Comparison of ENCODE assay signal across 2 cellular contexts in the genomic region with DNA sequence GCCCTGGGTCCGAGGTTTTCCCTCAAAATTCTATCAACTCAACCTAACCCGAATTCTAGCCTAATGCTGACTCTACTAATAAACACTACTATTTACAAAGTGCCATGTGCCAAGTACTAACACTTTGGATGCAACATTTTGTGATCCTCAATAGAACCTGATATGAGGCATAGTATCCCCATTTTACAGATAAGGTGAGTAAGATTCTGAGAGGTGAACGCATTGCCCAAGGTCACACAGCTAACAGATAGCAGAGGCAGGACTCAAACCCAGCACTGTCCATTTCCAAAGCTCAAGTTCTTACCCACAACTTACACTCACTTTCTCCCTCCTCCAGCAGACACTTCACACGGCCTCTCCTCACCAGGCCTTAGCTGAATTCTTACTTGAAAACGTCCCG.
TF ChIP-seq lines count a peak whose summit lies in the region.

No MANE protein-coding gene starts in this region.

TF ChIP-seq in GM23338, 12 proteins besides CTCF, POLR2A, EP300 and RAD21:
- TF ChIP-seq ZNF114 (CRISPR knock-in tag; IDR thresholded peaks at IDR 0.05) (no peak), EZH2phosphoT487 (IDR thresholded peaks at IDR 0.05; ENCODE audit: unreplicated experiment) (no peak), STAT1 (IDR thresholded peaks at IDR 0.05; ENCODE audit: unreplicated experiment) (no peak), JUNB (IDR thresholded peaks at IDR 0.05; ENCODE audit: unreplicated experiment) (no peak)
- TF ChIP-seq, protein P1, sequence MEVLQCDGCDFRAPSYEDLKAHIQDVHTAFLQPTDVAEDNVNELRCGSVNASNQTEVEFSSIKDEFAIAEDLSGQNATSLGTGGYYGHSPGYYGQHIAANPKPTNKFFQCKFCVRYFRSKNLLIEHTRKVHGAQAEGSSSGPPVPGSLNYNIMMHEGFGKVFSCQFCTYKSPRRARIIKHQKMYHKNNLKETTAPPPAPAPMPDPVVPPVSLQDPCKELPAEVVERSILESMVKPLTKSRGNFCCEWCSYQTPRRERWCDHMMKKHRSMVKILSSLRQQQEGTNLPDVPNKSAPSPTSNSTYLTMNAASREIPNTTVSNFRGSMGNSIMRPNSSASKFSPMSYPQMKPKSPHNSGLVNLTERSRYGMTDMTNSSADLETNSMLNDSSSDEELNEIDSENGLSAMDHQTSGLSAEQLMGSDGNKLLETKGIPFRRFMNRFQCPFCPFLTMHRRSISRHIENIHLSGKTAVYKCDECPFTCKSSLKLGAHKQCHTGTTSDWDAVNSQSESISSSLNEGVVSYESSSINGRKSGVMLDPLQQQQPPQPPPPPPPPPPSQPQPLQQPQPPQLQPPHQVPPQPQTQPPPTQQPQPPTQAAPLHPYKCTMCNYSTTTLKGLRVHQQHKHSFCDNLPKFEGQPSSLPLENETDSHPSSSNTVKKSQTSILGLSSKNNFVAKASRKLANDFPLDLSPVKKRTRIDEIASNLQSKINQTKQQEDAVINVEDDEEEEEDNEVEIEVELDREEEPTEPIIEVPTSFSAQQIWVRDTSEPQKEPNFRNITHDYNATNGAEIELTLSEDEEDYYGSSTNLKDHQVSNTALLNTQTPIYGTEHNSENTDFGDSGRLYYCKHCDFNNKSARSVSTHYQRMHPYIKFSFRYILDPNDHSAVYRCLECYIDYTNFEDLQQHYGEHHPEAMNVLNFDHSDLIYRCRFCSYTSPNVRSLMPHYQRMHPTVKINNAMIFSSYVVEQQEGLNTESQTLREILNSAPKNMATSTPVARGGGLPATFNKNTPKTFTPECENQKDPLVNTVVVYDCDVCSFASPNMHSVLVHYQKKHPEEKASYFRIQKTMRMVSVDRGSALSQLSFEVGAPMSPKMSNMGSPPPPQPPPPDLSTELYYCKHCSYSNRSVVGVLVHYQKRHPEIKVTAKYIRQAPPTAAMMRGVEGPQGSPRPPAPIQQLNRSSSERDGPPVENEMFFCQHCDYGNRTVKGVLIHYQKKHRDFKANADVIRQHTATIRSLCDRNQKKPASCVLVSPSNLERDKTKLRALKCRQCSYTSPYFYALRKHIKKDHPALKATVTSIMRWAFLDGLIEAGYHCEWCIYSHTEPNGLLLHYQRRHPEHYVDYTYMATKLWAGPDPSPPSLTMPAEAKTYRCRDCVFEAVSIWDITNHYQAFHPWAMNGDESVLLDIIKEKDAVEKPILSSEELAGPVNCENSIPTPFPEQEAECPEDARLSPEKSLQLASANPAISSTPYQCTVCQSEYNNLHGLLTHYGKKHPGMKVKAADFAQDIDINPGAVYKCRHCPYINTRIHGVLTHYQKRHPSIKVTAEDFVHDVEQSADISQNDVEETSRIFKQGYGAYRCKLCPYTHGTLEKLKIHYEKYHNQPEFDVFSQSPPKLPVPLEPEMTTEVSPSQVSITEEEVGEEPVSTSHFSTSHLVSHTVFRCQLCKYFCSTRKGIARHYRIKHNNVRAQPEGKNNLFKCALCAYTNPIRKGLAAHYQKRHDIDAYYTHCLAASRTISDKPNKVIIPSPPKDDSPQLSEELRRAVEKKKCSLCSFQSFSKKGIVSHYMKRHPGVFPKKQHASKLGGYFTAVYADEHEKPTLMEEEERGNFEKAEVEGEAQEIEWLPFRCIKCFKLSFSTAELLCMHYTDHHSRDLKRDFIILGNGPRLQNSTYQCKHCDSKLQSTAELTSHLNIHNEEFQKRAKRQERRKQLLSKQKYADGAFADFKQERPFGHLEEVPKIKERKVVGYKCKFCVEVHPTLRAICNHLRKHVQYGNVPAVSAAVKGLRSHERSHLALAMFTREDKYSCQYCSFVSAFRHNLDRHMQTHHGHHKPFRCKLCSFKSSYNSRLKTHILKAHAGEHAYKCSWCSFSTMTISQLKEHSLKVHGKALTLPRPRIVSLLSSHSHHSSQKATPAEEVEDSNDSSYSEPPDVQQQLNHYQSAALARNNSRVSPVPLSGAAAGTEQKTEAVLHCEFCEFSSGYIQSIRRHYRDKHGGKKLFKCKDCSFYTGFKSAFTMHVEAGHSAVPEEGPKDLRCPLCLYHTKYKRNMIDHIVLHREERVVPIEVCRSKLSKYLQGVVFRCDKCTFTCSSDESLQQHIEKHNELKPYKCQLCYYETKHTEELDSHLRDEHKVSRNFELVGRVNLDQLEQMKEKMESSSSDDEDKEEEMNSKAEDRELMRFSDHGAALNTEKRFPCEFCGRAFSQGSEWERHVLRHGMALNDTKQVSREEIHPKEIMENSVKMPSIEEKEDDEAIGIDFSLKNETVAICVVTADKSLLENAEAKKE (CRISPR knock-in tag; IDR thresholded peaks at IDR 0.05), result no peak

TF ChIP-seq in IMR-90, 13 proteins besides CTCF, POLR2A, EP300 and RAD21:
- no peak for TF ChIP-seq RFX5 (IDR thresholded peaks at IDR 0.05; ENCODE audit: low read depth, low read length)
- no peak for TF ChIP-seq MXI1 (IDR thresholded peaks at IDR 0.05; ENCODE audit: borderline replicate concordance, low read depth, low read length)
- TF ChIP-seq CEBPB (IDR thresholded peaks at IDR 0.05; ENCODE audit: low read depth, low read length), result no peak
- no peak for TF ChIP-seq FOS (IDR thresholded peaks at IDR 0.05; ENCODE audit: low read depth, low read length)
- no peak for TF ChIP-seq BHLHE40 (IDR thresholded peaks at IDR 0.05; ENCODE audit: low read depth, low read length)
- TF ChIP-seq CHD1 (IDR thresholded peaks at IDR 0.05; ENCODE audit: low read depth, low read length), result no peak
- TF ChIP-seq, protein P2, sequence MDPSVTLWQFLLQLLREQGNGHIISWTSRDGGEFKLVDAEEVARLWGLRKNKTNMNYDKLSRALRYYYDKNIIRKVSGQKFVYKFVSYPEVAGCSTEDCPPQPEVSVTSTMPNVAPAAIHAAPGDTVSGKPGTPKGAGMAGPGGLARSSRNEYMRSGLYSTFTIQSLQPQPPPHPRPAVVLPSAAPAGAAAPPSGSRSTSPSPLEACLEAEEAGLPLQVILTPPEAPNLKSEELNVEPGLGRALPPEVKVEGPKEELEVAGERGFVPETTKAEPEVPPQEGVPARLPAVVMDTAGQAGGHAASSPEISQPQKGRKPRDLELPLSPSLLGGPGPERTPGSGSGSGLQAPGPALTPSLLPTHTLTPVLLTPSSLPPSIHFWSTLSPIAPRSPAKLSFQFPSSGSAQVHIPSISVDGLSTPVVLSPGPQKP (IDR thresholded peaks at IDR 0.05; ENCODE audit: borderline replicate concordance, low read depth, low read length), result no peak
- no peak for TF ChIP-seq RCOR1 (IDR thresholded peaks at IDR 0.05; ENCODE audit: insufficient replicate concordance, low read length)
- no peak for TF ChIP-seq NFE2L2 (IDR thresholded peaks at IDR 0.05; ENCODE audit: low read depth, low read length)
- TF ChIP-seq SMC3 (IDR thresholded peaks at IDR 0.05; ENCODE audit: low read depth, low read length), result no peak
